In the genomic region with DNA sequence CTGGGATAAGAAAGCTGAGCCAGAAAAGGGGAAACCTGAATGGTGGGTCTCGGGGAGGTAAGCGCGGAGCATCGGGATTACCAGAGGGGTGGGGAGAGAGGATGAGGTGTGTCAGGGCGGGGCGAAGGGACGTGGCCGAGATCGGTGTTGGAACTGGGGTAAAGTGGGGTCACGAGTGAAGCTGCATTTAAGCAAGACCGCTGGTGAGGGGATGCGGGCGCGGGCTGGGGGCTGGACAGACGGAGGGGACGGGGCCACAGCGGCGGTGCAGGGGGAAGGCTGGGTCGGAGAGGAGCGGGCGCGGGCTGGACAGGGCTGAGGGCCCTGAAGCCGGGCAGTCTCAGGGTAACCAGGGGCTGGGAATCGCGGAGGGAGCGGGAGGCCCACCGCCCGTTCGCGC, we compare ENCODE assay signal across 8 cellular contexts. TPM values are rescaled to one million over a fixed set of nuclear protein-coding genes. Genes with fewer than 3 reads are reported as not detected.
DNase-seq lines count a peak whose midpoint lies in the region; ATAC-seq, FAIRE-seq and TF ChIP-seq lines count a peak whose summit lies in the region.
"Not testable (repeated sequence)": the region's sequence is repeated elsewhere in the genome, so short reads cannot be mapped to it uniquely, and the experiment has no call there.

No MANE protein-coding gene starts in this region.

- H4K91ac ChIP-seq in trophoblast cell (ENCODE audit: low read depth, low read length), result not testable (repeated sequence)

- H3K4ac ChIP-seq in trophoblast cell (ENCODE audit: low read depth, low read length), result not testable (repeated sequence)

- not testable (repeated sequence) for H3K79me2 ChIP-seq in ACC112 (ENCODE audit: control insufficient read depth, insufficient read depth, low read length, unreplicated experiment); trophoblast cell (ENCODE audit: control insufficient read depth, insufficient read depth, low read length, poor library complexity)
- H3K79me2 ChIP-seq in keratinocyte (ENCODE audit: control insufficient read depth, insufficient read depth, low read length), result peaks cover 15% of the 10 kb centered on the region

- not testable (repeated sequence) for H3K36me3 Mint-ChIP-seq in activated CD8-positive, alpha-beta memory T cell treated with anti-CD3 and anti-CD28 coated beads, Interleukin-2, amount 10 ng/mL, durations not matched to agents 7 days and 5 days; effector memory CD8-positive, alpha-beta T cell (ENCODE audit: insufficient read depth)

- not testable (repeated sequence) for H2BK5ac ChIP-seq in trophoblast cell (ENCODE audit: low read depth, low read length, poor library complexity)

- DNase-seq in M059J (ENCODE audit: low read depth) (peak; percentile 6), trophoblast cell (peak in 1 of 2 donors; percentile 10)
- peak; percentile 57 for DNase-seq in activated CD8-positive, alpha-beta memory T cell treated with anti-CD3 and anti-CD28 coated beads, Interleukin-2, amount 10 ng/mL, durations not matched to agents 7 days and 5 days
- DNase-seq in effector memory CD8-positive, alpha-beta T cell, result peak in 1 of 3 experiments; percentile 5
- not testable (repeated sequence) for DNase-seq in keratinocyte (ENCODE audit: low read depth, low spot score)

- ATAC-seq in GM18519 (IDR thresholded peaks at IDR 0.05; ENCODE audit: low FRiP score, unreplicated experiment) (peak; percentile 19), HG02642 (IDR thresholded peaks at IDR 0.05; ENCODE audit: poor library complexity, unreplicated experiment) (peak; percentile 32)
- ATAC-seq in activated CD8-positive, alpha-beta memory T cell treated with anti-CD3 and anti-CD28 coated beads, Interleukin-2, amount 10 ng/mL, durations not matched to agents 7 days and 5 days, result peak; percentile 7
- not testable (repeated sequence) for ATAC-seq in effector memory CD8-positive, alpha-beta T cell (replicated peaks)

- not testable (repeated sequence) for H3K27me3 ChIP-seq in ACC112 (ENCODE audit: insufficient read depth, low read length); keratinocyte (ENCODE audit: control insufficient read depth, extremely low read depth, insufficient read depth, low read length); trophoblast cell (ENCODE audit: insufficient read depth, low read length)

- peaks cover 22% of the 10 kb centered on the region for H3K4me1 Mint-ChIP-seq in activated CD8-positive, alpha-beta memory T cell treated with anti-CD3 and anti-CD28 coated beads, Interleukin-2, amount 10 ng/mL, durations not matched to agents 7 days and 5 days
- H3K4me1 Mint-ChIP-seq in effector memory CD8-positive, alpha-beta T cell (ENCODE audit: low read depth in 2 of 2), result peaks cover 17 to 23% of the 10 kb centered on the region in 2 donors

- WGBS in trophoblast cell (ENCODE audit: extremely low coverage, insufficient coverage, insufficient read length), result no CpG with 5 or more reads among the region's 30 CpGs

- H3K4me3 Mint-ChIP-seq in activated CD8-positive, alpha-beta memory T cell treated with anti-CD3 and anti-CD28 coated beads, Interleukin-2, amount 10 ng/mL, durations not matched to agents 7 days and 5 days, result peak overlapping the region; percentile 90
- H3K4me3 Mint-ChIP-seq in effector memory CD8-positive, alpha-beta T cell, result peak overlapping the region; percentile 84 to 95

- FAIRE-seq in keratinocyte (lab: Jason Lieb, UNC), result not testable (repeated sequence)

- not testable (repeated sequence) for H3K27me3 Mint-ChIP-seq in activated CD8-positive, alpha-beta memory T cell treated with anti-CD3 and anti-CD28 coated beads, Interleukin-2, amount 10 ng/mL, durations not matched to agents 7 days and 5 days; effector memory CD8-positive, alpha-beta T cell

- H4K20me1 ChIP-seq in keratinocyte (ENCODE audit: control insufficient read depth, extremely low read depth, insufficient read depth, low read length), result not testable (repeated sequence)

- peak overlapping the region; percentile 22 for H4K8ac ChIP-seq in trophoblast cell (ENCODE audit: low read depth, low read length)

- dilution Hi-C loops in keratinocyte (cut with MboI; ENCODE audit: extremely low pct_ligation_motif_present, low sequenced_read_pairs), result not testable (repeated sequence)

- H2AFZ ChIP-seq in ACC112 (ENCODE audit: low read length, unreplicated experiment); keratinocyte (ENCODE audit: control insufficient read depth, low read length): not testable (repeated sequence)
- H2AFZ ChIP-seq in trophoblast cell (ENCODE audit: insufficient read depth, low read length, poor library complexity), result peak overlapping the region; percentile 81

- not testable (repeated sequence) for H3K79me1 ChIP-seq in trophoblast cell (ENCODE audit: low read length)

- H3K23ac ChIP-seq in trophoblast cell (ENCODE audit: low read length), result not testable (repeated sequence)

- not testable (repeated sequence) for H3K4me1 ChIP-seq in ACC112 (ENCODE audit: control insufficient read depth, insufficient read depth, low read length, unreplicated experiment); trophoblast cell (ENCODE audit: control insufficient read depth in 1 of 2, insufficient read depth in 2 of 2, low read length in 2 of 2)
- H3K4me1 ChIP-seq in keratinocyte (ENCODE audit: control insufficient read depth, extremely low read depth, insufficient read depth, low read length), result peaks cover 17% of the 10 kb centered on the region

- H3K9me3 ChIP-seq in keratinocyte (ENCODE audit: control insufficient read depth, low read depth, low read length); trophoblast cell (ENCODE audit: insufficient read depth, low read depth, low read length): not testable (repeated sequence)

- H3K9ac ChIP-seq in keratinocyte (ENCODE audit: control insufficient read depth, extremely low read depth, insufficient read depth, low read length), result peak overlapping the region; percentile 76
- H3K9ac ChIP-seq in trophoblast cell (ENCODE audit: low read length), result not testable (repeated sequence)

- H3K9me1 ChIP-seq in keratinocyte (ENCODE audit: control insufficient read depth, extremely low read depth, insufficient read depth, low read length), result not testable (repeated sequence)

- H2BK12ac ChIP-seq in trophoblast cell (ENCODE audit: low read length), result peak overlapping the region; percentile 26

- H4K12ac ChIP-seq in trophoblast cell (ENCODE audit: low read depth, low read length), result not testable (repeated sequence)

- not testable (repeated sequence) for H3K9me3 Mint-ChIP-seq in activated CD8-positive, alpha-beta memory T cell treated with anti-CD3 and anti-CD28 coated beads, Interleukin-2, amount 10 ng/mL, durations not matched to agents 7 days and 5 days (ENCODE audit: low read depth); effector memory CD8-positive, alpha-beta T cell

- H2AK5ac ChIP-seq in trophoblast cell (ENCODE audit: low read length), result not testable (repeated sequence)

- H2BK120ac ChIP-seq in trophoblast cell (ENCODE audit: insufficient read depth, low read length, poor library complexity), result not testable (repeated sequence)

- H3K36me3 ChIP-seq in ACC112 (ENCODE audit: insufficient read depth, low read length); keratinocyte (ENCODE audit: control insufficient read depth in 2 of 2, extremely low read depth in 1 of 2, insufficient read depth in 2 of 2, low read length in 2 of 2); trophoblast cell (ENCODE audit: control insufficient read depth in 1 of 2, insufficient read depth in 2 of 2, low read length in 2 of 2): not testable (repeated sequence)

- not testable (repeated sequence) for H3K18ac ChIP-seq in trophoblast cell (ENCODE audit: low read length)

- peak overlapping the region; percentile 83 for H3K4me3 ChIP-seq in ACC112 (ENCODE audit: low read depth, low read length)
- H3K4me3 ChIP-seq in keratinocyte (ENCODE audit: control insufficient read depth in 2 of 3, extremely low read depth in 1 of 3, insufficient read depth in 2 of 3, low read depth in 1 of 3, low read length in 3 of 3), result peak overlapping the region; percentile 57 to 76 (median 65)
- H3K4me3 ChIP-seq in trophoblast cell (ENCODE audit: low read depth, low read length), result peak overlapping the region; percentile 81

- not testable (repeated sequence) for H3K14ac ChIP-seq in trophoblast cell (ENCODE audit: low read length)

- H3K27ac ChIP-seq in ACC112 (ENCODE audit: low read depth, low read length); trophoblast cell (ENCODE audit: low read depth, low read length): not testable (repeated sequence)
- H3K27ac ChIP-seq in keratinocyte (ENCODE audit: control insufficient read depth, insufficient read depth, low read length), result peak overlapping the region; percentile 63

- peak overlapping the region; percentile 88 for H3K27ac Mint-ChIP-seq in activated CD8-positive, alpha-beta memory T cell treated with anti-CD3 and anti-CD28 coated beads, Interleukin-2, amount 10 ng/mL, durations not matched to agents 7 days and 5 days
- H3K27ac Mint-ChIP-seq in effector memory CD8-positive, alpha-beta T cell, result peak overlapping the region; percentile 90 to 98

- H3K4me2 ChIP-seq in keratinocyte (ENCODE audit: control insufficient read depth, extremely low read depth, insufficient read depth, low read depth, low read length), result peak overlapping the region; percentile 66
- peak overlapping the region; percentile 91 for H3K4me2 ChIP-seq in trophoblast cell (ENCODE audit: low read length)

- not testable (repeated sequence) for TF ChIP-seq CTCF in keratinocyte (optimal IDR thresholded peaks at IDR 0.05 in 1 of 3, IDR thresholded peaks at IDR 0.05 in 1 of 3, conservative IDR thresholded peaks at IDR 0.05 in 1 of 3; ENCODE audit: extremely low read depth in 1 of 3, insufficient read depth in 2 of 3, low read length in 3 of 3)

- CTCF ChIA-PET in activated CD8-positive, alpha-beta memory T cell treated with anti-CD3 and anti-CD28 coated beads, Interleukin-2, amount 10 ng/mL, durations not matched to agents 7 days and 5 days (lab: Charles Lee), result not testable (repeated sequence)

RNA-seq across cellular contexts. Expression of a gene that starts 0.3 kb away (rescaled TPM):
- total RNA-seq in M059J (2014; rRNA removed; shearing (Covaris generic)), result 9.9 and 31.3 TPM in 2 replicates
- total RNA-seq in activated CD8-positive, alpha-beta memory T cell treated with anti-CD3 and anti-CD28 coated beads, Interleukin-2, amount 10 ng/mL, durations not matched to agents 7 days and 5 days, result 10 to 100 TPM; 49.0 to 51.2 TPM
- polyA plus RNA-seq in keratinocyte, result 30.1 to 69.1 TPM (median 33.0 TPM) in 3 replicates
- polyA plus RNA-seq in keratinocyte (2011; ENCODE audit: low read depth), result 44.7 TPM
- polyA plus RNA-seq in keratinocyte (2011; cell fraction: cytosol; rRNA removed), result 27.7 and 39.6 TPM in 2 replicates
- polyA plus RNA-seq in keratinocyte (2011; cell fraction: nucleus; rRNA removed), result 92.2 and 104 TPM in 2 replicates
- 41.2 and 60.6 TPM in 2 replicates for polyA plus RNA-seq in keratinocyte (2012; ENCODE audit: low replicate concordance)
- 137 to 318 TPM (median 188 TPM) in 3 replicates for polyA minus RNA-seq in keratinocyte
- polyA minus RNA-seq in keratinocyte (2011; cell fraction: cytosol; rRNA and poly(A)+ RNA removed), result 136 TPM
- polyA minus RNA-seq in keratinocyte (2011; cell fraction: nucleus; rRNA and poly(A)+ RNA removed), result 92.9 and 125 TPM in 2 replicates
- 9.4 and 10.3 TPM in 2 replicates for polyA plus RNA-seq in trophoblast cell (2013)

RNA-seq across cellular contexts. Expression of a gene that starts 57.5 kb away (rescaled TPM):
- total RNA-seq in M059J (2014; rRNA removed; shearing (Covaris generic)), result 0.91 and 3.3 TPM in 2 replicates
- total RNA-seq in activated CD8-positive, alpha-beta memory T cell treated with anti-CD3 and anti-CD28 coated beads, Interleukin-2, amount 10 ng/mL, durations not matched to agents 7 days and 5 days, result 100 to 1,000 TPM in 1 of 2 experiments, 10 to 100 TPM in 1; 79.5 to 104 TPM
- 13.2 to 37.4 TPM (median 14.4 TPM) in 3 replicates for polyA plus RNA-seq in keratinocyte
- 13.8 TPM for polyA plus RNA-seq in keratinocyte (2011; ENCODE audit: low read depth)
- 9.9 and 18.5 TPM in 2 replicates for polyA plus RNA-seq in keratinocyte (2011; cell fraction: cytosol; rRNA removed)
- 70.1 and 88.7 TPM in 2 replicates for polyA plus RNA-seq in keratinocyte (2011; cell fraction: nucleus; rRNA removed)
- polyA plus RNA-seq in keratinocyte (2012; ENCODE audit: low replicate concordance), result 16.6 and 34.7 TPM in 2 replicates
- 16.5 to 25.6 TPM (median 18.3 TPM) in 3 replicates for polyA minus RNA-seq in keratinocyte
- 21.3 TPM for polyA minus RNA-seq in keratinocyte (2011; cell fraction: cytosol; rRNA and poly(A)+ RNA removed)
- 47.1 and 62.7 TPM in 2 replicates for polyA minus RNA-seq in keratinocyte (2011; cell fraction: nucleus; rRNA and poly(A)+ RNA removed)
- polyA plus RNA-seq in trophoblast cell (2013), result 12.2 and 13.9 TPM in 2 replicates

Comparison
In these comparisons a context has a peak if more than half of its experiments do, and no peak if none do; other contexts are left out.
1. RNA of a gene that starts 57.5 kb away (total RNA-seq): 79.5 to 104 TPM in activated CD8-positive, alpha-beta memory T cell treated with anti-CD3 and anti-CD28 coated beads, Interleukin-2, amount 10 ng/mL, durations not matched to agents 7 days and 5 days; 0.91 to 3.3 TPM in M059J; every median in the first group is over 10 times any median in the second.
2. Peak in every context shown above with its lines, with median percentiles within 50 percentile points of each other: H3K4me3 ChIP-seq.